Comparison of ENCODE assay signal across 1 cellular context in genomic region chr14:37599527-37600368, GRCh38.
TF ChIP-seq lines count a peak whose summit lies in the region.

No MANE protein-coding gene starts in this region.

TF ChIP-seq in HepG2, 621 proteins besides CTCF, POLR2A, EP300 and RAD21 (continued from another document and continues in another):
- no peak for TF ChIP-seq ZNF770 (CRISPR knock-in tag; IDR thresholded peaks at IDR 0.05)
- TF ChIP-seq ZNF367 (CRISPR knock-in tag; IDR thresholded peaks at IDR 0.05; ENCODE audit: borderline replicate concordance), result no peak
- no peak for TF ChIP-seq ZNF691 (CRISPR knock-in tag; IDR thresholded peaks at IDR 0.05; ENCODE audit: borderline replicate concordance, low read depth)
- TF ChIP-seq CBFB (CRISPR knock-in tag; IDR thresholded peaks at IDR 0.05), result no peak
- TF ChIP-seq ZNF598 (CRISPR knock-in tag; IDR thresholded peaks at IDR 0.05; ENCODE audit: borderline replicate concordance), result 0 out of 2 replicates have a peak, but pooled peaks have one; percentile 45
- TF ChIP-seq ZNF816 (CRISPR knock-in tag; IDR thresholded peaks at IDR 0.05; ENCODE audit: borderline replicate concordance), result no peak
- TF ChIP-seq ZBTB33 (CRISPR knock-in tag; IDR thresholded peaks at IDR 0.05), result peak; percentile 75; the same call in 1 of the 2 replicates
- no peak for TF ChIP-seq PITX1 (CRISPR knock-in tag; IDR thresholded peaks at IDR 0.05)
- TF ChIP-seq MYNN (CRISPR knock-in tag; IDR thresholded peaks at IDR 0.05; ENCODE audit: low read depth), result no peak
- TF ChIP-seq ISL2 (CRISPR knock-in tag; IDR thresholded peaks at IDR 0.05), result no peak
- no peak for TF ChIP-seq TRIM24 (CRISPR knock-in tag; IDR thresholded peaks at IDR 0.05)
- TF ChIP-seq ZNF775 (CRISPR knock-in tag; IDR thresholded peaks at IDR 0.05; ENCODE audit: borderline replicate concordance), result no peak
- TF ChIP-seq ZNF260 (CRISPR knock-in tag; IDR thresholded peaks at IDR 0.05; ENCODE audit: borderline replicate concordance, low read depth), result 0 out of 2 replicates have a peak, but pooled peaks have one; percentile 48
- TF ChIP-seq ETV6 (CRISPR knock-in tag; conservative IDR thresholded peaks at IDR 0.05), result no peak
- TF ChIP-seq ZFP62 (CRISPR knock-in tag; IDR thresholded peaks at IDR 0.05), result no peak
- TF ChIP-seq NAIF1 (CRISPR knock-in tag; IDR thresholded peaks at IDR 0.05; ENCODE audit: borderline replicate concordance), result no peak
- TF ChIP-seq ZNF629 (CRISPR knock-in tag; conservative IDR thresholded peaks at IDR 0.05), result no peak
- TF ChIP-seq ZNF784 (CRISPR knock-in tag; IDR thresholded peaks at IDR 0.05; ENCODE audit: borderline replicate concordance), result 0 out of 2 replicates have a peak, but pooled peaks have one; percentile 33
- TF ChIP-seq HINFP (CRISPR knock-in tag; IDR thresholded peaks at IDR 0.05; ENCODE audit: low read depth), result no peak
- no peak for TF ChIP-seq ONECUT2 (CRISPR knock-in tag; IDR thresholded peaks at IDR 0.05)
- no peak for TF ChIP-seq ZNF639 (CRISPR knock-in tag; conservative IDR thresholded peaks at IDR 0.05)
- no peak for TF ChIP-seq NKX3-1 (CRISPR knock-in tag; IDR thresholded peaks at IDR 0.05)
- TF ChIP-seq ZNF20 (CRISPR knock-in tag; IDR thresholded peaks at IDR 0.05), result no peak
- TF ChIP-seq ZNF883 (CRISPR knock-in tag; IDR thresholded peaks at IDR 0.05; ENCODE audit: not compliant biosample characterization), result peak; percentile 68
- no peak for TF ChIP-seq ZNF333 (CRISPR knock-in tag; IDR thresholded peaks at IDR 0.05; ENCODE audit: borderline replicate concordance)
- TF ChIP-seq BCLAF1 (IDR thresholded peaks at IDR 0.05), result no peak
- no peak for TF ChIP-seq JUND (CRISPR knock-in tag; IDR thresholded peaks at IDR 0.05)
- peak; percentile 36; the same call in 1 of the 2 replicates for TF ChIP-seq ZNF768 (CRISPR knock-in tag; IDR thresholded peaks at IDR 0.05)
- TF ChIP-seq KMT2A (CRISPR knock-in tag; IDR thresholded peaks at IDR 0.05), result no peak
- no peak for TF ChIP-seq ZNF740 (CRISPR knock-in tag; IDR thresholded peaks at IDR 0.05)
- no peak for TF ChIP-seq ZNF710 (CRISPR knock-in tag; IDR thresholded peaks at IDR 0.05; ENCODE audit: borderline replicate concordance)
- peak; percentile 61; the same call in 1 of the 2 replicates for TF ChIP-seq ZNF678 (CRISPR knock-in tag; IDR thresholded peaks at IDR 0.05)
- TF ChIP-seq RAD51 (IDR thresholded peaks at IDR 0.05; ENCODE audit: borderline replicate concordance), result no peak
- TF ChIP-seq HOMEZ (CRISPR knock-in tag; IDR thresholded peaks at IDR 0.05; ENCODE audit: low read depth), result peak; percentile 21; the same call in 1 of the 2 replicates
- TF ChIP-seq PBX3 (CRISPR knock-in tag; IDR thresholded peaks at IDR 0.05; ENCODE audit: borderline replicate concordance), result no peak
- peak; percentile 37; the same call in 1 of the 2 replicates for TF ChIP-seq NRL (CRISPR knock-in tag; IDR thresholded peaks at IDR 0.05; ENCODE audit: borderline replicate concordance)
- no peak for TF ChIP-seq YEATS2 (CRISPR knock-in tag; IDR thresholded peaks at IDR 0.05; ENCODE audit: borderline replicate concordance)
- no peak for TF ChIP-seq REST (IDR thresholded peaks at IDR 0.05; ENCODE audit: borderline replicate concordance in 1 of 2, low read depth in 1 of 2, low read length in 2 of 2)
- TF ChIP-seq DNMT1 (CRISPR knock-in tag; IDR thresholded peaks at IDR 0.05), result 0 out of 2 replicates have a peak, but pooled peaks have one; percentile 24
